22 cellular contexts compared by ENCODE assay signal in the genomic region with DNA sequence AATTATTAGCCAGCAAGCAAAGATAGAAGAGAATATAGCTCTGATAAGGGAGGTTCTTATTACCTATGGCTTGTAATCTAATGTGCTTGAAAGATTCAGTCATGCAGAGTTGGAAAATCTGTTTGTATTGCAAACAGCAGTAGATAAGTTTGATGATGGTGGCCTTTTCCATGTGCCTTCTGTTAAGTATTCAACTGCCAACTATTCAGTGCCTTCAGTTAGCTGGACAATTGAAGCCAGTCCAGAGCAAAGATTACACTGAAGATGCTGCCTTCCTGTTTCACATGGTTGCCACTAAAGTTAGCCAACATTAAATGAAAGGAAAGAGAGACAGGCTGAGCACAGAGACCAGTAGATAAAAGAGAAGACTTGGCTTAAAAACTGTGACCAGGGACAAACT.
"Had no signal": no experiment of that assay in that cellular context is flagged by ENCODE, and none has a peak within 500 bp of the region (broad histone marks: within the 10 kb centered on the region; RNA-seq: fewer than 3 reads in every experiment).

No MANE protein-coding gene starts in this region.

- ATAC-seq: foreskin keratinocyte; left cardiac atrium; lower lobe of right lung; pancreas; stimulated activated effector memory CD8-positive, alpha-beta T cell treated with anti-CD3 and anti-CD28 coated beads, Interleukin-12 subunit alpha, Interleukin-12 subunit beta, amount 100 ng/mL, for 72 hours; stimulated activated naive CD8-positive, alpha-beta T cell treated with anti-CD3 and anti-CD28 coated beads, Interleukin-15, Interleukin-2, amounts not matched to agents 100 U/mL and 50 U/mL, for 24 hours had no signal

- FAIRE-seq: kidney, pancreas, urothelium cell line had no signal

- H3K79me2 ChIP-seq: hepatocyte had no signal

- H3K27me3 ChIP-seq: colonic mucosa, esophagus squamous epithelium, foreskin keratinocyte, hepatocyte, pancreas, suprapubic skin, thyroid gland had no signal

- H3K4me1 ChIP-seq: colonic mucosa, pancreas, prostate gland had no signal

- H3K9me3 ChIP-seq: colonic mucosa, esophagus squamous epithelium, lower lobe of right lung, pancreas, prostate gland, suprapubic skin, thyroid gland had no signal

- H3K4me3 ChIP-seq: colonic mucosa, esophagus squamous epithelium, hepatocyte, lower lobe of right lung, pancreas, prostate gland, suprapubic skin, thyroid gland had no signal

- H3K27ac ChIP-seq: colonic mucosa, esophagus squamous epithelium, foreskin keratinocyte, hepatocyte, lower lobe of right lung, pancreas, prostate gland, suprapubic skin, thyroid gland had no signal

- H3K4me2 ChIP-seq: hepatocyte had no signal

- DNase-seq: colonic mucosa; dermis blood vessel endothelial cell; esophagus squamous epithelium; foreskin keratinocyte; head of caudate nucleus; kidney; left cardiac atrium; lower lobe of right lung; mesenchymal stem cell; midbrain; naive B cell; occipital lobe; pancreas; stimulated activated CD4-positive, alpha-beta T cell treated with anti-CD3 and anti-CD28 coated beads, Interleukin-4, amount 100 ng/mL, for 1 hour; stimulated activated CD8-positive, alpha-beta memory T cell treated with anti-CD3 and anti-CD28 coated beads, Interleukin-4, amount 100 ng/mL, for 48 hours; stimulated activated naive CD8-positive, alpha-beta T cell treated with anti-CD3 and anti-CD28 coated beads, Interleukin-15, Interleukin-2, amounts not matched to agents 100 U/mL and 50 U/mL, for 24 hours; thyroid gland had no signal

- H2AFZ ChIP-seq: hepatocyte had no signal

- H3K36me3 ChIP-seq: colonic mucosa, esophagus squamous epithelium, lower lobe of right lung, pancreas, prostate gland, suprapubic skin, thyroid gland had no signal
